Comparison of ENCODE assay signal across 9 cellular contexts in genomic region chr12:24719293-24719721, GRCh38.
A peak's percentile ranks its signal among the peaks of the same experiment; 100 is the strongest.
DNase-seq lines count a peak whose midpoint lies in the region; ATAC-seq, FAIRE-seq and TF ChIP-seq lines count a peak whose summit lies in the region.
"Had no signal": no experiment of that assay in that cellular context is flagged by ENCODE, and none has a peak within 500 bp of the region (broad histone marks: within the 10 kb centered on the region; RNA-seq: fewer than 3 reads in every experiment).

No MANE protein-coding gene starts in this region.

- peaks cover 7% of the 10 kb centered on the region for H3K27me3 Mint-ChIP-seq in activated CD4-positive, alpha-beta memory T cell treated with anti-CD3 and anti-CD28 coated beads for 36 hours
- H3K27me3 Mint-ChIP-seq: naive B cell had no signal

- H3K4me1 Mint-ChIP-seq in activated CD4-positive, alpha-beta memory T cell treated with anti-CD3 and anti-CD28 coated beads for 36 hours (ENCODE audit: low read depth), result peaks cover 31% of the 10 kb centered on the region

- no peak overlapping the region for H3K4me2 ChIP-seq in osteoblast (ENCODE audit: insufficient read depth, low read length)

- no peak overlapping the region for H3K4me3 Mint-ChIP-seq in activated CD4-positive, alpha-beta memory T cell treated with anti-CD3 and anti-CD28 coated beads for 36 hours
- H3K4me3 Mint-ChIP-seq: naive B cell had no signal

- no peak for TF ChIP-seq CTCF in osteoblast (IDR thresholded peaks at IDR 0.05; ENCODE audit: extremely low read depth, low read depth, low read length)

- no peaks in the 10 kb centered on the region for H3K79me2 ChIP-seq in osteoblast (ENCODE audit: insufficient read depth, low read length)

- H3K27me3 ChIP-seq in osteoblast (ENCODE audit: insufficient read depth, low read length), result no peaks in the 10 kb centered on the region

- ATAC-seq in GM18870 (IDR thresholded peaks at IDR 0.05; ENCODE audit: unreplicated experiment) (peak; percentile 93), HG02884 (IDR thresholded peaks at IDR 0.05; ENCODE audit: unreplicated experiment) (peak; percentile 98)

- H3K4me3 ChIP-seq in osteoblast (ENCODE audit: insufficient read depth, low read length), result no peak overlapping the region

- H3K36me3 ChIP-seq in osteoblast (ENCODE audit: insufficient read depth, low read length), result no peaks in the 10 kb centered on the region

- POLR2A ChIA-PET in activated CD4-positive, alpha-beta memory T cell treated with anti-CD3 and anti-CD28 coated beads for 36 hours (lab: Charles Lee), result interaction anchor here (0.7 to 1.8 kb wide), 3 partner anchors 11 to 120 kb away, joined by 3 to 7 read pairs (median 7); no protein-coding TSS in a partner anchor

- CTCF ChIA-PET in activated CD4-positive, alpha-beta memory T cell treated with anti-CD3 and anti-CD28 coated beads for 36 hours (lab: Charles Lee), result no interaction called here

- no peaks in the 10 kb centered on the region for H3K9me3 ChIP-seq in osteoblast (ENCODE audit: low read depth, low read length)

- no peak for FAIRE-seq in HTR-8/SVneo (lab: Jason Lieb, UNC)

- peaks cover 6% of the 10 kb centered on the region for H3K9me3 Mint-ChIP-seq in activated CD4-positive, alpha-beta memory T cell treated with anti-CD3 and anti-CD28 coated beads for 36 hours

- intact Hi-C loops in activated CD4-positive, alpha-beta memory T cell treated with anti-CD3 and anti-CD28 coated beads for 36 hours (cut with micrococcal nuclease), result loop anchor here (1.0 kb wide), 3 partner anchors 10 to 120 kb away; no protein-coding TSS in a partner anchor
- intact Hi-C loops in posterior vena cava (cut with DNase I), result no loop called here

- peaks cover 8% of the 10 kb centered on the region for H3K4me1 ChIP-seq in osteoblast (ENCODE audit: insufficient read depth, low read length)

- H3K36me3 Mint-ChIP-seq in activated CD4-positive, alpha-beta memory T cell treated with anti-CD3 and anti-CD28 coated beads for 36 hours, result peaks cover 14% of the 10 kb centered on the region
- H3K36me3 Mint-ChIP-seq: naive B cell had no signal

- no peaks in the 10 kb centered on the region for H4K20me1 ChIP-seq in osteoblast (ENCODE audit: insufficient read depth, low read length)

- H3K27ac ChIP-seq in osteoblast (ENCODE audit: low read depth, low read length), result no peak overlapping the region

- no peak overlapping the region for H2AFZ ChIP-seq in osteoblast (ENCODE audit: low read length)

- peak overlapping the region; percentile 84 for H3K27ac Mint-ChIP-seq in activated CD4-positive, alpha-beta memory T cell treated with anti-CD3 and anti-CD28 coated beads for 36 hours

- DNase-seq in activated CD4-positive, alpha-beta memory T cell treated with anti-CD3 and anti-CD28 coated beads for 36 hours, result peak; percentile 79
- DNase-seq in osteoblast (ENCODE audit: insufficient read length, low spot score, missing footprints) (peak; percentile 41), NCI-H1417 (lab: John Stamatoyannopoulos, UW) (no peak), hepatic stellate cell (ENCODE audit: low spot score) (no peak), HTR-8/SVneo (ENCODE audit: insufficient read length, low spot score) (no peak), posterior vena cava (ENCODE audit: low spot score) (no peak)
- DNase-seq: naive B cell had no signal

Comparison
In these comparisons a context has a peak if more than half of its experiments do, and no peak if none do; other contexts are left out.
1. DNase-seq: peak in activated CD4-positive, alpha-beta memory T cell treated with anti-CD3 and anti-CD28 coated beads for 36 hours (single experiment) and osteoblast (single experiment); none in NCI-H1417 (0 of 3), hepatic stellate cell (single experiment), HTR-8/SVneo (single experiment) and posterior vena cava (single experiment).